In genomic region chr5:69369369-69370121, GRCh38 we compare ENCODE assay signal across 8 cellular contexts. TPM values are rescaled to one million over a fixed set of nuclear protein-coding genes. Genes with fewer than 3 reads are reported as not detected.
DNase-seq lines count a peak whose midpoint lies in the region; ATAC-seq, FAIRE-seq and TF ChIP-seq lines count a peak whose summit lies in the region.

AK6 (minus strand) TSS chr5:69369520; CDS start chr5:69369490, 30 bp downstream.
A gene with protein sequence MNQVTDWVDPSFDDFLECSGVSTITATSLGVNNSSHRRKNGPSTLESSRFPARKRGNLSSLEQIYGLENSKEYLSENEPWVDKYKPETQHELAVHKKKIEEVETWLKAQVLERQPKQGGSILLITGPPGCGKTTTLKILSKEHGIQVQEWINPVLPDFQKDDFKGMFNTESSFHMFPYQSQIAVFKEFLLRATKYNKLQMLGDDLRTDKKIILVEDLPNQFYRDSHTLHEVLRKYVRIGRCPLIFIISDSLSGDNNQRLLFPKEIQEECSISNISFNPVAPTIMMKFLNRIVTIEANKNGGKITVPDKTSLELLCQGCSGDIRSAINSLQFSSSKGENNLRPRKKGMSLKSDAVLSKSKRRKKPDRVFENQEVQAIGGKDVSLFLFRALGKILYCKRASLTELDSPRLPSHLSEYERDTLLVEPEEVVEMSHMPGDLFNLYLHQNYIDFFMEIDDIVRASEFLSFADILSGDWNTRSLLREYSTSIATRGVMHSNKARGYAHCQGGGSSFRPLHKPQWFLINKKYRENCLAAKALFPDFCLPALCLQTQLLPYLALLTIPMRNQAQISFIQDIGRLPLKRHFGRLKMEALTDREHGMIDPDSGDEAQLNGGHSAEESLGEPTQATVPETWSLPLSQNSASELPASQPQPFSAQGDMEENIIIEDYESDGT (plus strand): TSS chr5:69369818. CDS start chr5:69372209, 2,391 bp downstream.
TAF9 (minus strand) TSS chr5:69369520; CDS start chr5:69365737, 3,783 bp downstream.

- H3K27ac ChIP-seq in keratinocyte (ENCODE audit: control insufficient read depth, insufficient read depth, low read length), result peak within 1 kb of the TSS; percentile 98

- peaks cover 74% of the 10 kb centered on the region for H3K79me2 ChIP-seq in keratinocyte (ENCODE audit: control insufficient read depth, insufficient read depth, low read length)

- TF ChIP-seq CTCF in AG09319 (IDR thresholded peaks at IDR 0.05; ENCODE audit: low read depth, low read length) (no peak), keratinocyte (optimal IDR thresholded peaks at IDR 0.05 in 1 of 3, IDR thresholded peaks at IDR 0.05 in 1 of 3, conservative IDR thresholded peaks at IDR 0.05 in 1 of 3; ENCODE audit: extremely low read depth in 1 of 3, insufficient read depth in 2 of 3, low read length in 3 of 3) (no peak)

- H4K20me1 ChIP-seq in keratinocyte (ENCODE audit: control insufficient read depth, extremely low read depth, insufficient read depth, low read length), result no peaks in the 10 kb centered on the region

- peak within 1 kb of the TSS; percentile 99 for H3K9ac ChIP-seq in keratinocyte (ENCODE audit: control insufficient read depth, extremely low read depth, insufficient read depth, low read length)

- no peak for FAIRE-seq in keratinocyte (lab: Jason Lieb, UNC)

- peak within 1 kb of the TSS; percentile 98 for H2AFZ ChIP-seq in keratinocyte (ENCODE audit: control insufficient read depth, low read length)

- H3K4me2 ChIP-seq in keratinocyte (ENCODE audit: control insufficient read depth, extremely low read depth, insufficient read depth, low read depth, low read length), result peak within 1 kb of the TSS; percentile 97

- peak within 1 kb of the TSS; percentile 65 to 100 (median 99) for H3K4me3 ChIP-seq in keratinocyte (ENCODE audit: control insufficient read depth in 2 of 3, extremely low read depth in 1 of 3, insufficient read depth in 2 of 3, low read depth in 1 of 3, low read length in 3 of 3)

- no peaks in the 10 kb centered on the region for H3K9me3 ChIP-seq in keratinocyte (ENCODE audit: control insufficient read depth, low read depth, low read length)

- no peaks in the 10 kb centered on the region for H3K27me3 ChIP-seq in keratinocyte (ENCODE audit: control insufficient read depth, extremely low read depth, insufficient read depth, low read length)

- H3K36me3 ChIP-seq in keratinocyte (ENCODE audit: control insufficient read depth in 2 of 2, extremely low read depth in 1 of 2, insufficient read depth in 2 of 2, low read length in 2 of 2), result peaks cover 6 to 11% of the 10 kb centered on the region in 2 experiments

- dilution Hi-C loops in keratinocyte (cut with MboI; ENCODE audit: extremely low pct_ligation_motif_present, low sequenced_read_pairs), result no loop called here

- ATAC-seq in GM19035 (IDR thresholded peaks at IDR 0.05; ENCODE audit: unreplicated experiment) (peak; percentile 96), HG03354 (IDR thresholded peaks at IDR 0.05; ENCODE audit: poor library complexity, severe bottlenecking, unreplicated experiment) (peak; percentile 96)

- peaks cover 15% of the 10 kb centered on the region for H3K4me1 ChIP-seq in keratinocyte (ENCODE audit: control insufficient read depth, extremely low read depth, insufficient read depth, low read length)

- DNase-seq in AG09319 (ENCODE audit: extremely low read depth, low read depth), result peak; percentile 75
- peak; percentile 84 for DNase-seq in NCI-H446 treated with DMSO at 0.1 percent for 48 hours (lab: John Stamatoyannopoulos, UW)
- peak; percentile 90 for DNase-seq in activated CD4-positive, CD25-positive, alpha-beta regulatory T cell treated with anti-CD3 and anti-CD28 coated beads, Interleukin-2, amount 50 U/mL, for 72 hours
- peak; percentile 26 to 57 for DNase-seq in cerebellar nuclear complex (lab: John Stamatoyannopoulos, UW)
- peak; percentile 49 for DNase-seq in keratinocyte (ENCODE audit: low read depth, low spot score)
- DNase-seq in stimulated activated CD4-positive, alpha-beta T cell treated with anti-CD3 and anti-CD28 coated beads, Interleukin-15, amount 100 ng/mL, for 1 hour (ENCODE audit: low read depth in 1 of 2, low spot score in 1 of 2), result peak; percentile 81

- no peaks in the 10 kb centered on the region for H3K9me1 ChIP-seq in keratinocyte (ENCODE audit: control insufficient read depth, extremely low read depth, insufficient read depth, low read length)

RNA-seq across cellular contexts. Expression of gene AK6, which starts in this region (rescaled TPM):
- polyA plus RNA-seq in keratinocyte, result 21.3 to 60.3 TPM (median 27.3 TPM) in 3 replicates
- 60.9 TPM for polyA plus RNA-seq in keratinocyte (2011; ENCODE audit: low read depth)
- 26.2 and 58.6 TPM in 2 replicates for polyA plus RNA-seq in keratinocyte (2011; cell fraction: cytosol; rRNA removed)
- 17.1 and 21.9 TPM in 2 replicates for polyA plus RNA-seq in keratinocyte (2011; cell fraction: nucleus; rRNA removed)
- 34.6 and 80.5 TPM in 2 replicates for polyA plus RNA-seq in keratinocyte (2012; ENCODE audit: low replicate concordance)
- 1.6 to 20.2 TPM (median 4.8 TPM) in 3 replicates for polyA minus RNA-seq in keratinocyte
- polyA minus RNA-seq in keratinocyte (2011; cell fraction: cytosol; rRNA and poly(A)+ RNA removed), result 10.4 TPM
- polyA minus RNA-seq in keratinocyte (2011; cell fraction: nucleus; rRNA and poly(A)+ RNA removed), result 0.74 and 8.5 TPM in 2 replicates

RNA-seq across cellular contexts. Expression of the second gene that starts in this region (rescaled TPM):
- 13.4 to 23.0 TPM (median 22.8 TPM) in 3 replicates for polyA plus RNA-seq in keratinocyte
- polyA plus RNA-seq in keratinocyte (2011; ENCODE audit: low read depth), result 10.6 TPM
- polyA plus RNA-seq in keratinocyte (2011; cell fraction: cytosol; rRNA removed), result 10.8 and 18.5 TPM in 2 replicates
- 18.7 and 19.2 TPM in 2 replicates for polyA plus RNA-seq in keratinocyte (2011; cell fraction: nucleus; rRNA removed)
- polyA plus RNA-seq in keratinocyte (2012; ENCODE audit: low replicate concordance), result 14.4 and 15.4 TPM in 2 replicates
- polyA minus RNA-seq in keratinocyte, result 10.4 to 19.7 TPM (median 16.8 TPM) in 3 replicates
- polyA minus RNA-seq in keratinocyte (2011; cell fraction: cytosol; rRNA and poly(A)+ RNA removed), result 11.9 TPM
- 14.1 and 24.3 TPM in 2 replicates for polyA minus RNA-seq in keratinocyte (2011; cell fraction: nucleus; rRNA and poly(A)+ RNA removed)

RNA-seq across cellular contexts. Expression of gene TAF9, which starts in this region (rescaled TPM):
- 167 to 237 TPM (median 187 TPM) in 3 replicates for polyA plus RNA-seq in keratinocyte
- 164 TPM for polyA plus RNA-seq in keratinocyte (2011; ENCODE audit: low read depth)
- 230 and 415 TPM in 2 replicates for polyA plus RNA-seq in keratinocyte (2011; cell fraction: cytosol; rRNA removed)
- 141 and 170 TPM in 2 replicates for polyA plus RNA-seq in keratinocyte (2011; cell fraction: nucleus; rRNA removed)
- polyA plus RNA-seq in keratinocyte (2012; ENCODE audit: low replicate concordance), result 98.4 and 99.6 TPM in 2 replicates
- polyA minus RNA-seq in keratinocyte, result 34.4 to 120 TPM (median 68.7 TPM) in 3 replicates
- polyA minus RNA-seq in keratinocyte (2011; cell fraction: cytosol; rRNA and poly(A)+ RNA removed), result 73.7 TPM
- 19.2 and 34.1 TPM in 2 replicates for polyA minus RNA-seq in keratinocyte (2011; cell fraction: nucleus; rRNA and poly(A)+ RNA removed)

Comparison
In these comparisons a context has a peak if more than half of its experiments do, and no peak if none do; other contexts are left out.
1. Peak in every context shown above with its lines: DNase-seq, ATAC-seq, H3K4me3 ChIP-seq and H3K27ac ChIP-seq.